In genomic region chr11:18010271-18010670, GRCh38 we compare ENCODE assay signal across 1 cellular context.
TF ChIP-seq lines count a peak whose summit lies in the region.

No MANE protein-coding gene starts in this region.

TF ChIP-seq in K562, 482 proteins besides CTCF, POLR2A, EP300 and RAD21 (continued from another document):
- TF ChIP-seq MGA (IDR thresholded peaks at IDR 0.05) (no peak), RBM25 (IDR thresholded peaks at IDR 0.05; ENCODE audit: low read depth, low read length, severe bottlenecking) (peak; percentile 92), SAFB (IDR thresholded peaks at IDR 0.05; ENCODE audit: borderline replicate concordance, low read depth, low read length) (no peak), KDM1A (IDR thresholded peaks at IDR 0.05) (peak in 1 of 2 experiments; percentile 38; a peak in 1 of 4 replicates), ZNF263 (CRISPR knock-in tag; IDR thresholded peaks at IDR 0.05; ENCODE audit: borderline replicate concordance) (no peak), ZNF584 (CRISPR knock-in tag; IDR thresholded peaks at IDR 0.05; ENCODE audit: low read depth) (no peak), CREB5 (CRISPR knock-in tag; IDR thresholded peaks at IDR 0.05) (no peak), ZNF354B (CRISPR knock-in tag; IDR thresholded peaks at IDR 0.05) (no peak), MTA1 (IDR thresholded peaks at IDR 0.05; ENCODE audit: borderline replicate concordance) (no peak), ATF4 (CRISPR knock-in tag; IDR thresholded peaks at IDR 0.05) (no peak)
